Comparison of ENCODE assay signal across 28 cellular contexts in the genomic region with DNA sequence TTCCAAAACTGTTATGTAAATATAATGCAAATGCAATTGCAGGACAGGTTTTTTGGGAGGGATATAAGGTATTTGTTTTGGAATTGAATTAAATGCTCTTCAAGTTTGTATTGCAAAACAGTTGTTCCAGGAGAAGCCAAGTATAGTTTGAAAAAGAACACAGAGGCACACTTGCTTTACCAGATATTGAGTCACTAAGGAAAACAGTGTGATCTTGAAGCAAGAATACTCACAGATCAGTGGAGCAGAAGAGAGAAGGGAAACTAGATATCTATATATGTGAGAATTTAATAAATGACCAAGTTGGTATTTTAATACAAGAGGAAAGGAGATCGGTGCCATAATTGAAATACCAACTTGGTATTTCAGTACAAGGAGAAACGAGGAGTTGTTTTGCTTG.
A peak's percentile ranks its signal among the peaks of the same experiment; 100 is the strongest.
DNase-seq lines count a peak whose midpoint lies in the region; ATAC-seq and TF ChIP-seq lines count a peak whose summit lies in the region.
"Had no signal": no experiment of that assay in that cellular context is flagged by ENCODE, and none has a peak within 500 bp of the region (broad histone marks: within the 10 kb centered on the region; RNA-seq: fewer than 3 reads in every experiment).

No MANE protein-coding gene starts in this region.

- intact Hi-C loops in activated CD8-positive, alpha-beta T cell treated with anti-CD3 and anti-CD28 coated beads for 36 hours (cut with micrococcal nuclease), result no loop called here

- POLR2A ChIA-PET in activated CD8-positive, alpha-beta T cell treated with anti-CD3 and anti-CD28 coated beads for 36 hours (lab: Charles Lee), result interaction anchor here (0.6 kb wide), 1 partner anchor 469 kb away, joined by 3 read pairs; no protein-coding TSS in a partner anchor

- CTCF ChIA-PET in activated CD8-positive, alpha-beta T cell treated with anti-CD3 and anti-CD28 coated beads for 36 hours (lab: Charles Lee), result interaction anchor here (0.8 to 1.8 kb wide), 2 partner anchors 83 to 463 kb away, joined by 3 to 8 read pairs; no protein-coding TSS in a partner anchor

- no peak for ATAC-seq in activated CD8-positive, alpha-beta T cell treated with anti-CD3 and anti-CD28 coated beads for 36 hours
- ATAC-seq in stimulated activated naive CD8-positive, alpha-beta T cell treated with anti-CD3 and anti-CD28 coated beads, Interleukin-15, amount 100 ng/mL, for 72 hours, result no peak
- ATAC-seq: activated naive CD4-positive, alpha-beta T cell treated with anti-CD3 and anti-CD28 coated beads, Interleukin-2, amount 50 U/mL, for 72 hours; activated T-helper 17 cell treated with anti-CD3 and anti-CD28 coated beads, Interleukin-2, amount 50 U/mL, for 72 hours; esophagus mucosa; heart left ventricle; left lobe of liver; naive thymus-derived CD4-positive, alpha-beta T cell; stimulated activated memory B cell treated with anti-CD40 and anti-IgM and Interleukin-4, amounts not matched to agents 10 μg/mL and 1 μg/mL and 100 μg/mL, for 72 hours had no signal

- H3K4me3 ChIP-seq in AG10803 (ENCODE audit: low read length), result no peak overlapping the region
- H3K4me3 ChIP-seq in choroid plexus epithelial cell (ENCODE audit: low read depth, low read length), result no peak overlapping the region
- H3K4me3 ChIP-seq: ascending aorta, heart left ventricle, SK-N-MC, spleen, thoracic aorta had no signal

- peaks cover 3% of the 10 kb centered on the region for H3K36me3 Mint-ChIP-seq in activated CD8-positive, alpha-beta T cell treated with anti-CD3 and anti-CD28 coated beads for 36 hours (ENCODE audit: low read depth)

- no peaks in the 10 kb centered on the region for H3K9me3 Mint-ChIP-seq in activated CD8-positive, alpha-beta T cell treated with anti-CD3 and anti-CD28 coated beads for 36 hours
- no peaks in the 10 kb centered on the region for H3K9me3 Mint-ChIP-seq in stimulated activated naive CD8-positive, alpha-beta T cell treated with anti-CD3 and anti-CD28 coated beads, Interleukin-15, amount 100 ng/mL, for 72 hours
- H3K9me3 Mint-ChIP-seq: activated naive CD4-positive, alpha-beta T cell treated with anti-CD3 and anti-CD28 coated beads, Interleukin-2, amount 50 U/mL, for 72 hours; activated T-helper 17 cell treated with anti-CD3 and anti-CD28 coated beads, Interleukin-2, amount 50 U/mL, for 72 hours had no signal

- H3K27ac Mint-ChIP-seq in activated CD8-positive, alpha-beta T cell treated with anti-CD3 and anti-CD28 coated beads for 36 hours, result no peak overlapping the region
- no peak overlapping the region for H3K27ac Mint-ChIP-seq in stimulated activated naive CD8-positive, alpha-beta T cell treated with anti-CD3 and anti-CD28 coated beads, Interleukin-15, amount 100 ng/mL, for 72 hours
- H3K27ac Mint-ChIP-seq: activated naive CD4-positive, alpha-beta T cell treated with anti-CD3 and anti-CD28 coated beads, Interleukin-2, amount 50 U/mL, for 72 hours; activated T-helper 17 cell treated with anti-CD3 and anti-CD28 coated beads, Interleukin-2, amount 50 U/mL, for 72 hours; stimulated activated memory B cell treated with anti-CD40 and anti-IgM and Interleukin-4, amounts not matched to agents 10 μg/mL and 1 μg/mL and 100 μg/mL, for 72 hours had no signal

- H3K27me3 Mint-ChIP-seq in activated CD8-positive, alpha-beta T cell treated with anti-CD3 and anti-CD28 coated beads for 36 hours, result no peaks in the 10 kb centered on the region
- H3K27me3 Mint-ChIP-seq in stimulated activated naive CD8-positive, alpha-beta T cell treated with anti-CD3 and anti-CD28 coated beads, Interleukin-15, amount 100 ng/mL, for 72 hours, result no peaks in the 10 kb centered on the region
- H3K27me3 Mint-ChIP-seq: activated T-helper 17 cell treated with anti-CD3 and anti-CD28 coated beads, Interleukin-2, amount 50 U/mL, for 72 hours; naive thymus-derived CD4-positive, alpha-beta T cell; stimulated activated memory B cell treated with anti-CD40 and anti-IgM and Interleukin-4, amounts not matched to agents 10 μg/mL and 1 μg/mL and 100 μg/mL, for 72 hours had no signal

- peak; percentile 22 for DNase-seq in AG10803 (ENCODE audit: low read depth)
- DNase-seq in LHCN-M2 (ENCODE audit: low read depth), result peak; percentile 44
- DNase-seq in choroid plexus epithelial cell (ENCODE audit: low read depth), result peak; percentile 76
- DNase-seq in iris pigment epithelial cell (ENCODE audit: low read depth), result peak; percentile 65
- no peak for DNase-seq in activated CD8-positive, alpha-beta T cell treated with anti-CD3 and anti-CD28 coated beads for 36 hours
- DNase-seq in stimulated activated naive CD8-positive, alpha-beta T cell treated with anti-CD3 and anti-CD28 coated beads, Interleukin-15, amount 100 ng/mL, for 72 hours, result no peak
- no peak for DNase-seq in GDM1 (lab: John Stamatoyannopoulos, UW)
- DNase-seq in ecto neural progenitor cell (ENCODE audit: low spot score), result no peak
- DNase-seq: activated CD4-positive, alpha-beta T cell treated with anti-CD3 and anti-CD28 coated beads for 4 hours; COR-L47; effector memory CD4-positive, alpha-beta T cell; heart left ventricle; Karpas-422; naive thymus-derived CD4-positive, alpha-beta T cell; NCI-H187; NCI-H526 treated with DMSO at 0.1 percent for 48 hours; retina; spleen; stimulated activated CD4-positive, alpha-beta T cell treated with anti-CD3 and anti-CD28 coated beads, Interleukin-2, amount 100 ng/mL, for 48 hours; T-helper 2 cell had no signal

- peaks cover 41% of the 10 kb centered on the region for H3K4me1 Mint-ChIP-seq in activated CD8-positive, alpha-beta T cell treated with anti-CD3 and anti-CD28 coated beads for 36 hours (ENCODE audit: low read depth)
- peaks cover 53% of the 10 kb centered on the region for H3K4me1 Mint-ChIP-seq in stimulated activated naive CD8-positive, alpha-beta T cell treated with anti-CD3 and anti-CD28 coated beads, Interleukin-15, amount 100 ng/mL, for 72 hours

- no peak overlapping the region for H3K4me3 Mint-ChIP-seq in activated CD8-positive, alpha-beta T cell treated with anti-CD3 and anti-CD28 coated beads for 36 hours
- no peak overlapping the region for H3K4me3 Mint-ChIP-seq in stimulated activated naive CD8-positive, alpha-beta T cell treated with anti-CD3 and anti-CD28 coated beads, Interleukin-15, amount 100 ng/mL, for 72 hours
- H3K4me3 Mint-ChIP-seq: activated T-helper 17 cell treated with anti-CD3 and anti-CD28 coated beads, Interleukin-2, amount 50 U/mL, for 72 hours; naive thymus-derived CD4-positive, alpha-beta T cell; stimulated activated memory B cell treated with anti-CD40 and anti-IgM and Interleukin-4, amounts not matched to agents 10 μg/mL and 1 μg/mL and 100 μg/mL, for 72 hours had no signal

- TF ChIP-seq CTCF in AG10803 (conservative IDR thresholded peaks at IDR 0.05; ENCODE audit: low read length) (no peak), choroid plexus epithelial cell (conservative IDR thresholded peaks at IDR 0.05; ENCODE audit: low read depth, low read length) (no peak)
- no peak for TF ChIP-seq CTCF in activated CD8-positive, alpha-beta T cell treated with anti-CD3 and anti-CD28 coated beads for 36 hours (IDR thresholded peaks at IDR 0.05)

Comparison
In these comparisons a context has a peak if more than half of its experiments do, and no peak if none do; other contexts are left out.
1. DNase-seq: peak in AG10803 (single experiment), LHCN-M2 (single experiment), choroid plexus epithelial cell (single experiment) and iris pigment epithelial cell (single experiment); none in activated CD8-positive, alpha-beta T cell treated with anti-CD3 and anti-CD28 coated beads for 36 hours (single experiment), stimulated activated naive CD8-positive, alpha-beta T cell treated with anti-CD3 and anti-CD28 coated beads, Interleukin-15, amount 100 ng/mL, for 72 hours (0 of 2), GDM1 (single experiment) and ecto neural progenitor cell (single experiment).